Comparison of ENCODE assay signal across 23 cellular contexts in the genomic region with DNA sequence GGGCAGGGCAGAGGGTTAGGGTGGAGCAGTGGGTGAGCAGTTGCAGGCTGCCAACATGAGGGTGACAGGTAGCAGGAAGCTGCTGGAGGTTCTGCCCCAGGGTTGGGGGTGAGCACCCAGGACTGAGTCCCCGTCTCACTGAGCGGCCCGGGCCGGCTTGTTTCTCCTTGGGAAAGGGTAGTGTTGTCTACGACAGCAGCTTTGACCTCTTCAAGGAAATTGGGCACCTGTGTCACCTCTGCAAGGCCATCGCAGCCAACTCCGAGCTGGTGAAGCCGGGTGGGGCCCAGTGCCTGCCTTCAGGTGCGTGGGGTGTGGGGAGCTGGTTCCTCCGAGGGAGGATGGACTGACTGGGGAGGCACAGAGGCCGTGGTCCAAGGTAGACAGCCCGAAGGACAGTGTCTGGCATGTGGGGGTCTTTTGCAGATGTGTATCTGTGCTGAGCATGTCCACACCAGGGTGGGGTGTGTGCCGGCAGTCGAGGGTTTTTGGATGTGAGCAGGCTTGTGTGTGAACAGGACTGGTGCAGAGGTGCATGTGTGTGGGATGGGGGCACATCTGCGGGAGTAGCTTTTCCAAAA. TPM values are rescaled to one million over a fixed set of nuclear protein-coding genes. Genes with fewer than 3 reads are reported as not detected.
"Had no signal": no experiment of that assay in that cellular context is flagged by ENCODE, and none has a peak within 500 bp of the region (broad histone marks: within the 10 kb centered on the region; RNA-seq: fewer than 3 reads in every experiment).

No MANE protein-coding gene starts in this region.

- H3K36me3 Mint-ChIP-seq: naive thymus-derived CD8-positive, alpha-beta T cell; stimulated activated memory B cell treated with anti-CD40 and anti-IgM and Interleukin-4, amounts not matched to agents 10 μg/mL and 1 μg/mL and 100 μg/mL, for 72 hours had no signal

- H3K36me3 ChIP-seq: esophagus muscularis mucosa, gastrocnemius medialis, heart right ventricle, right lobe of liver, tibial artery, upper lobe of left lung, vagina had no signal

- H3K9me3 Mint-ChIP-seq: dendritic cell treated with granulocyte-macrophage colony-stimulating factor and Interleukin-4, amounts not matched to agents 40 ng/mL and 50 ng/mL, for 4 days; effector memory CD8-positive, alpha-beta T cell; naive thymus-derived CD8-positive, alpha-beta T cell; stimulated activated memory B cell treated with anti-CD40 and anti-IgM and Interleukin-4, amounts not matched to agents 10 μg/mL and 1 μg/mL and 100 μg/mL, for 72 hours; stimulated activated naive CD8-positive, alpha-beta T cell treated with anti-CD3 and anti-CD28 coated beads, Interleukin-15, Interleukin-2, amounts not matched to agents 100 ng/mL and 50 ng/mL, for 24 hours had no signal

- H3K27ac Mint-ChIP-seq: dendritic cell treated with granulocyte-macrophage colony-stimulating factor and Interleukin-4, amounts not matched to agents 40 ng/mL and 50 ng/mL, for 4 days; effector memory CD8-positive, alpha-beta T cell; naive thymus-derived CD8-positive, alpha-beta T cell; stimulated activated memory B cell treated with anti-CD40 and anti-IgM and Interleukin-4, amounts not matched to agents 10 μg/mL and 1 μg/mL and 100 μg/mL, for 72 hours; stimulated activated naive CD8-positive, alpha-beta T cell treated with anti-CD3 and anti-CD28 coated beads, Interleukin-15, Interleukin-2, amounts not matched to agents 100 ng/mL and 50 ng/mL, for 24 hours had no signal

- ATAC-seq: effector memory CD8-positive, alpha-beta T cell; gastrocnemius medialis; heart right ventricle; left colon; left ventricle myocardium superior; mucosa of descending colon; naive thymus-derived CD8-positive, alpha-beta T cell; psoas muscle; right lobe of liver; stimulated activated memory B cell treated with anti-CD40 and anti-IgM and Interleukin-4, amounts not matched to agents 10 μg/mL and 1 μg/mL and 100 μg/mL, for 72 hours had no signal

- H3K27me3 ChIP-seq: gastrocnemius medialis, right lobe of liver, upper lobe of left lung, vagina had no signal

- H3K4me1 Mint-ChIP-seq: naive thymus-derived CD8-positive, alpha-beta T cell; stimulated activated memory B cell treated with anti-CD40 and anti-IgM and Interleukin-4, amounts not matched to agents 10 μg/mL and 1 μg/mL and 100 μg/mL, for 72 hours had no signal

- H3K4me1 ChIP-seq: esophagus muscularis mucosa, gastrocnemius medialis, heart right ventricle, psoas muscle, right lobe of liver, tibial artery, upper lobe of left lung, vagina had no signal

- H3K4me3 ChIP-seq: esophagus muscularis mucosa, gastrocnemius medialis, heart right ventricle, mucosa of descending colon, psoas muscle, right lobe of liver, tibial artery, upper lobe of left lung, vagina had no signal

- DNase-seq: effector memory CD8-positive, alpha-beta T cell; gastrocnemius medialis; heart right ventricle; left colon; left ventricle myocardium superior; mucosa of descending colon; psoas muscle; retina; stimulated activated CD4-positive, alpha-beta T cell treated with anti-CD3 and anti-CD28 coated beads, Interleukin-15, amount 100 ng/mL, for 24 hours; stimulated activated CD4-positive, alpha-beta T cell treated with anti-CD3 and anti-CD28 coated beads, Interleukin-1b, Interleukin-23, amount 100 ng/mL, for 48 hours; stimulated activated CD4-positive, alpha-beta T cell treated with anti-CD3 and anti-CD28 coated beads, Interleukin-4, amount 100 ng/mL, for 24 hours; upper lobe of left lung had no signal

- H3K27ac ChIP-seq: epithelial cell of prostate, esophagus muscularis mucosa, gastrocnemius medialis, heart right ventricle, psoas muscle, right lobe of liver, tibial artery, upper lobe of left lung, vagina had no signal

- H3K4me3 Mint-ChIP-seq: dendritic cell treated with granulocyte-macrophage colony-stimulating factor and Interleukin-4, amounts not matched to agents 40 ng/mL and 50 ng/mL, for 4 days; effector memory CD8-positive, alpha-beta T cell; naive thymus-derived CD8-positive, alpha-beta T cell; stimulated activated memory B cell treated with anti-CD40 and anti-IgM and Interleukin-4, amounts not matched to agents 10 μg/mL and 1 μg/mL and 100 μg/mL, for 72 hours; stimulated activated naive CD8-positive, alpha-beta T cell treated with anti-CD3 and anti-CD28 coated beads, Interleukin-15, Interleukin-2, amounts not matched to agents 100 ng/mL and 50 ng/mL, for 24 hours had no signal

- H3K9me3 ChIP-seq: esophagus muscularis mucosa, gastrocnemius medialis, heart right ventricle, mucosa of descending colon, psoas muscle, right lobe of liver, tibial artery, upper lobe of left lung, vagina had no signal

- H3K27me3 Mint-ChIP-seq: dendritic cell treated with granulocyte-macrophage colony-stimulating factor and Interleukin-4, amounts not matched to agents 40 ng/mL and 50 ng/mL, for 4 days; naive thymus-derived CD8-positive, alpha-beta T cell; stimulated activated naive CD8-positive, alpha-beta T cell treated with anti-CD3 and anti-CD28 coated beads, Interleukin-15, Interleukin-2, amounts not matched to agents 100 ng/mL and 50 ng/mL, for 24 hours had no signal

RNA-seq across cellular contexts. Expression of gene DISP3, which starts 51.9 kb away (rescaled TPM):
- total RNA-seq: esophagus muscularis mucosa, fibroblast of villous mesenchyme, gastrocnemius medialis, vagina had no signal
- polyA plus RNA-seq: keratinocyte had no signal
